In genomic region chr21:42678618-42679295, GRCh38 we compare ENCODE assay signal across 1 cellular context.
TF ChIP-seq lines count a peak whose summit lies in the region.

No MANE protein-coding gene starts in this region.

TF ChIP-seq in H1, 55 proteins besides CTCF, POLR2A, EP300 and RAD21:
- TF ChIP-seq GTF2F1 (IDR thresholded peaks at IDR 0.05; ENCODE audit: borderline replicate concordance, low read depth, low read length): no peak
- no peak for TF ChIP-seq CHD1 (IDR thresholded peaks at IDR 0.05; ENCODE audit: low read depth, low read length)
- no peak for TF ChIP-seq BCL11A (IDR thresholded peaks at IDR 0.05; ENCODE audit: low read depth in 2 of 2, low read length in 2 of 2)
- TF ChIP-seq JUND (IDR thresholded peaks at IDR 0.05; ENCODE audit: low read length): no peak
- no peak for TF ChIP-seq HDAC6 (IDR thresholded peaks at IDR 0.05; ENCODE audit: low read depth, low read length)
- TF ChIP-seq SAP30 (IDR thresholded peaks at IDR 0.05; ENCODE audit: insufficient read depth, insufficient replicate concordance, low read length): no peak
- TF ChIP-seq CHD2 (IDR thresholded peaks at IDR 0.05; ENCODE audit: low read length): no peak
- TF ChIP-seq EGR1 (IDR thresholded peaks at IDR 0.05; ENCODE audit: borderline replicate concordance, low read depth, low read length): no peak
- TF ChIP-seq SIRT6 (IDR thresholded peaks at IDR 0.05; ENCODE audit: low read length): no peak
- no peak for TF ChIP-seq RFX5 (IDR thresholded peaks at IDR 0.05; ENCODE audit: borderline replicate concordance, low read depth, low read length)
- TF ChIP-seq ASH2L (IDR thresholded peaks at IDR 0.05; ENCODE audit: low read length): no peak
- TF ChIP-seq JUN (IDR thresholded peaks at IDR 0.05; ENCODE audit: low read depth, low read length): no peak
- TF ChIP-seq SP4 (IDR thresholded peaks at IDR 0.05; ENCODE audit: low read length): no peak
TF ChIP-seq in H1: peak in this region for 0.
